1 cellular context compared by ENCODE assay signal in genomic region chr2:173132531-173132930, GRCh38.
TF ChIP-seq lines count a peak whose summit lies in the region.

No MANE protein-coding gene starts in this region.

TF ChIP-seq in IMR-90, 13 proteins besides CTCF, POLR2A, EP300 and RAD21 (continued from another document):
- TF ChIP-seq USF2 (IDR thresholded peaks at IDR 0.05; ENCODE audit: low read depth, low read length) (no peak), MAFK (IDR thresholded peaks at IDR 0.05; ENCODE audit: low read depth, low read length) (no peak), CEBPB (IDR thresholded peaks at IDR 0.05; ENCODE audit: low read depth, low read length) (no peak), RCOR1 (IDR thresholded peaks at IDR 0.05; ENCODE audit: insufficient replicate concordance, low read length) (no peak)
